In genomic region chr6:75747985-75748742, GRCh38 we compare ENCODE assay signal across 8 cellular contexts. TPM values are rescaled to one million over a fixed set of nuclear protein-coding genes. Genes with fewer than 3 reads are reported as not detected.
DNase-seq lines count a peak whose midpoint lies in the region; ATAC-seq, FAIRE-seq and TF ChIP-seq lines count a peak whose summit lies in the region.

No MANE protein-coding gene starts in this region.

- no peak for TF ChIP-seq POLR2A in thyroid gland (IDR thresholded peaks at IDR 0.05)

- peak overlapping the region; percentile 100 for H2AFZ ChIP-seq in astrocyte (ENCODE audit: low read depth, low read length)

- H3K4me1 Mint-ChIP-seq in astrocyte (ENCODE audit: low read depth, unreplicated experiment): peaks cover 10% of the 10 kb centered on the region

- H3K36me3 ChIP-seq in astrocyte (ENCODE audit: insufficient read depth, low read length) (no peaks in the 10 kb centered on the region), thyroid gland (no peaks in the 10 kb centered on the region)

- H3K9ac ChIP-seq in astrocyte (ENCODE audit: low read length): peak overlapping the region; percentile 97

- peak overlapping the region; percentile 90 for H3K4me3 Mint-ChIP-seq in astrocyte (ENCODE audit: unreplicated experiment)

- H3K27ac ChIP-seq in astrocyte (ENCODE audit: low read depth, low read length) (peak overlapping the region; percentile 85), thyroid gland (peak overlapping the region; percentile 82 to 95 (median 85))

- peaks cover 16% of the 10 kb centered on the region for H3K4me1 ChIP-seq in astrocyte (ENCODE audit: insufficient read depth, low read length)
- H3K4me1 ChIP-seq in thyroid gland: peaks cover 8 to 23% of the 10 kb centered on the region in 2 donors

- H3K79me2 ChIP-seq in astrocyte (ENCODE audit: insufficient read depth, low read length): peaks cover 25% of the 10 kb centered on the region

- no peaks in the 10 kb centered on the region for H4K20me1 ChIP-seq in astrocyte (ENCODE audit: insufficient read depth, low read length)

- peak overlapping the region; percentile 98 for H3K4me2 ChIP-seq in astrocyte (ENCODE audit: low read length)

- H3K9me3 ChIP-seq in astrocyte (ENCODE audit: insufficient read depth, low read depth, low read length) (no peaks in the 10 kb centered on the region), thyroid gland (no peaks in the 10 kb centered on the region)

- FAIRE-seq in astrocyte (lab: Jason Lieb, UNC): no peak

- 22% methylated on average over 16 of the region's 17 CpGs for WGBS in thyroid gland, 2 donors

- peak overlapping the region; percentile 55 for H3K4me3 ChIP-seq in GM12864 (ENCODE audit: low read depth, low read length)
- peak overlapping the region; percentile 84 for H3K4me3 ChIP-seq in astrocyte (ENCODE audit: insufficient read depth, low read depth, low read length)
- H3K4me3 ChIP-seq in thyroid gland (replicated peaks in 1 of 3): peak overlapping the region; percentile 4 to 99 (median 52)

- TF ChIP-seq CTCF in GM12864 (IDR thresholded peaks at IDR 0.05; ENCODE audit: low read depth, low read length, missing control alignments) (no peak), astrocyte (IDR thresholded peaks at IDR 0.05; ENCODE audit: insufficient read depth, low read depth, low read length) (no peak), thyroid gland (IDR thresholded peaks at IDR 0.05) (no peak)

- no peaks in the 10 kb centered on the region for H3K27me3 Mint-ChIP-seq in astrocyte (ENCODE audit: low read depth, unreplicated experiment)

- no peaks in the 10 kb centered on the region for H3K9me3 Mint-ChIP-seq in astrocyte (ENCODE audit: unreplicated experiment)

- peak overlapping the region; percentile 78 for H3K27ac Mint-ChIP-seq in astrocyte (ENCODE audit: unreplicated experiment)

- H3K27me3 ChIP-seq in astrocyte (ENCODE audit: insufficient read depth, low read length) (no peaks in the 10 kb centered on the region), thyroid gland (no peaks in the 10 kb centered on the region)

- H3K36me3 Mint-ChIP-seq in astrocyte (ENCODE audit: low read depth, unreplicated experiment): no peaks in the 10 kb centered on the region

- intact Hi-C loops in thyroid gland (cut with DNase I): no loop called here

- DNase-seq in GM12864 (ENCODE audit: low read depth) (no peak), HT-29 (ENCODE audit: low spot score) (peak; percentile 51), astrocyte (ENCODE audit: low read depth) (no peak), left lobe of liver (ENCODE audit: low spot score) (no peak), thyroid gland (no peak), NCI-H510A (lab: John Stamatoyannopoulos, UW) (no peak)
- no peak for DNase-seq in activated CD8-positive, alpha-beta memory T cell treated with anti-CD3 and anti-CD28 coated beads, Interleukin-2, amount 50 U/mL, for 4 hours

- ATAC-seq in left lobe of liver (peak; percentile 64), HG02938 (IDR thresholded peaks at IDR 0.05; ENCODE audit: unreplicated experiment) (no peak)

RNA-seq across cellular contexts. Expression of gene MYO6, which starts 0.9 kb away (rescaled TPM):
- total RNA-seq in HT-29 (2014; rRNA removed; shearing (Covaris generic)): 28.8 TPM in 2 replicates
- total RNA-seq in astrocyte: 29.6 and 33.1 TPM in 2 replicates
- 15.3 TPM for total RNA-seq in left lobe of liver
- total RNA-seq in thyroid gland: 10 to 100 TPM; 36.1 to 45.3 (median 39.1) TPM
